In genomic region chr10:31431021-31431420, GRCh38 we compare ENCODE assay signal across 36 cellular contexts.
DNase-seq lines count a peak whose midpoint lies in the region; ATAC-seq, FAIRE-seq and TF ChIP-seq lines count a peak whose summit lies in the region.
"Had no signal": no experiment of that assay in that cellular context is flagged by ENCODE, and none has a peak within 500 bp of the region (broad histone marks: within the 10 kb centered on the region; RNA-seq: fewer than 3 reads in every experiment).

No MANE protein-coding gene starts in this region.

- TF ChIP-seq POLR2A in GM12891 (IDR thresholded peaks at IDR 0.05; ENCODE audit: low read depth, low read length): no peak
- TF ChIP-seq POLR2A in HepG2 (IDR thresholded peaks at IDR 0.05; ENCODE audit: insufficient read depth in 1 of 2, low read depth in 2 of 2, low read length in 2 of 2): no peak
- no peak for TF ChIP-seq POLR2A in heart left ventricle (IDR thresholded peaks at IDR 0.05)

- peaks cover 43% of the 10 kb centered on the region for H3K36me3 Mint-ChIP-seq in activated T-cell treated with anti-CD3 and anti-CD28 coated beads, Interleukin-2, amount 50 U/mL, for 24 hours (ENCODE audit: low read depth)
- H3K36me3 Mint-ChIP-seq: CD14-positive monocyte had no signal

- peaks cover 16% of the 10 kb centered on the region for H3K9me3 Mint-ChIP-seq in activated T-cell treated with anti-CD3 and anti-CD28 coated beads, Interleukin-2, amount 50 U/mL, for 24 hours

- H2AFZ ChIP-seq in HepG2 (ENCODE audit: low read length): no peak overlapping the region

- in situ Hi-C loops in HepG2 (cut with HindIII; ENCODE audit: extremely low pct_ligation_motif_present, low pct_unique_long_range_greater_than_20kb): no loop called here

- peaks cover 22% of the 10 kb centered on the region for H3K79me2 ChIP-seq in HepG2 (ENCODE audit: insufficient read depth, low read length)

- H3K27ac Mint-ChIP-seq in activated T-cell treated with anti-CD3 and anti-CD28 coated beads, Interleukin-2, amount 50 U/mL, for 24 hours: no peak overlapping the region
- H3K27ac Mint-ChIP-seq: B cell; CD14-positive monocyte; CD4-positive, alpha-beta memory T cell; CD4-positive, alpha-beta T cell; CD4-positive, CD25-positive, alpha-beta regulatory T cell; CD8-positive, alpha-beta memory T cell; CD8-positive, alpha-beta T cell had no signal

- no peak overlapping the region for H3K4me3 ChIP-seq in HepG2 (replicated peaks in 1 of 3; ENCODE audit: insufficient read depth in 1 of 3, low read depth in 2 of 3, low read length in 3 of 3)
- H3K4me3 ChIP-seq in heart left ventricle: no peak overlapping the region
- H3K4me3 ChIP-seq: A549; BLaER1; BLaER1 treated with 17β-estradiol and CSF1 and Interleukin-3, amounts not matched to agents 10 nM and 100 nM had no signal

- no peak for TF ChIP-seq RAD21 in HepG2 (CRISPR knock-in tag; IDR thresholded peaks at IDR 0.05)

- no peak overlapping the region for H3K4me2 ChIP-seq in HepG2 (ENCODE audit: low read depth, low read length)
- H3K4me2 ChIP-seq: A549; BLaER1; BLaER1 treated with 17β-estradiol and CSF1 and Interleukin-3, amounts not matched to agents 10 nM and 100 nM had no signal

- no peak overlapping the region for H3K9ac ChIP-seq in HepG2 (ENCODE audit: insufficient read depth, low read depth, low read length)
- H3K9ac ChIP-seq: BLaER1; BLaER1 treated with 17β-estradiol and CSF1 and Interleukin-3, amounts not matched to agents 10 nM and 100 nM had no signal

- no peak overlapping the region for H3K4me3 Mint-ChIP-seq in activated T-cell treated with anti-CD3 and anti-CD28 coated beads, Interleukin-2, amount 50 U/mL, for 24 hours
- H3K4me3 Mint-ChIP-seq: B cell; CD14-positive monocyte; CD4-positive, alpha-beta memory T cell; CD4-positive, alpha-beta T cell; CD4-positive, CD25-positive, alpha-beta regulatory T cell; CD8-positive, alpha-beta memory T cell; CD8-positive, alpha-beta T cell had no signal

- ATAC-seq in left lobe of liver: peak; percentile 31
- ATAC-seq in HepG2: peak; percentile 77
- no peak for ATAC-seq in heart left ventricle
- ATAC-seq: A549; CD8-positive, alpha-beta T cell had no signal

- POLR2A ChIA-PET in HepG2 (lab: Yijun Ruan, JAX): no interaction called here

- H3K9me3 ChIP-seq in HepG2 (ENCODE audit: low read length): no peaks in the 10 kb centered on the region
- peaks cover 0 to 27% (median under 1%) of the 10 kb centered on the region in 12 donors for H3K9me3 ChIP-seq in heart left ventricle
- H3K9me3 ChIP-seq: A549, BE2C, Caco-2 had no signal

- H3K27ac ChIP-seq in HepG2 (ENCODE audit: extremely low read length, insufficient read depth, low read length) (no peak overlapping the region), heart left ventricle (no peak overlapping the region)
- H3K27ac ChIP-seq: 22Rv1; A549; BLaER1; BLaER1 treated with 17β-estradiol and CSF1 and Interleukin-3, amounts not matched to agents 10 nM and 100 nM; C4-2B had no signal

- H3K36me3 ChIP-seq in HepG2 (replicated peaks in 1 of 2; ENCODE audit: control insufficient read depth in 1 of 2, insufficient read depth in 2 of 2, low read length in 2 of 2) (no peaks in the 10 kb centered on the region), heart left ventricle (no peaks in the 10 kb centered on the region)
- H3K36me3 ChIP-seq: BE2C; BLaER1; BLaER1 treated with 17β-estradiol and CSF1 and Interleukin-3, amounts not matched to agents 10 nM and 100 nM had no signal

- FAIRE-seq in GM12891 (lab: Jason Lieb, UNC): peak; percentile 48
- FAIRE-seq in GM19239 (lab: Jason Lieb, UNC): peak; percentile 37
- FAIRE-seq in HepG2 (lab: Jason Lieb, UNC): no peak
- FAIRE-seq: A549, D721Med had no signal

- CTCF ChIA-PET in HepG2 (lab: Yijun Ruan, JAX; ENCODE audit: low intra/inter-chr PET ratio, low total read pairs): no interaction called here

- peaks cover 8% of the 10 kb centered on the region for H3K4me1 ChIP-seq in HepG2 (ENCODE audit: insufficient read depth, low read length)
- H3K4me1 ChIP-seq in heart left ventricle: peaks cover under 1 to 39% (median 18%) of the 10 kb centered on the region in 12 donors
- H3K4me1 ChIP-seq: A549, Caco-2 had no signal

- H3K27me3 Mint-ChIP-seq in activated T-cell treated with anti-CD3 and anti-CD28 coated beads, Interleukin-2, amount 50 U/mL, for 24 hours: no peaks in the 10 kb centered on the region
- H3K27me3 Mint-ChIP-seq: B cell; CD4-positive, alpha-beta memory T cell; CD4-positive, alpha-beta T cell; CD4-positive, CD25-positive, alpha-beta regulatory T cell; CD8-positive, alpha-beta memory T cell had no signal

- H3K27me3 ChIP-seq in HepG2 (ENCODE audit: control insufficient read depth in 1 of 2, insufficient read depth in 2 of 2, low read length in 2 of 2) (no peaks in the 10 kb centered on the region), heart left ventricle (no peaks in the 10 kb centered on the region)
- H3K27me3 ChIP-seq: BE2C; BLaER1; BLaER1 treated with 17β-estradiol and CSF1 and Interleukin-3, amounts not matched to agents 10 nM and 100 nM had no signal

- TF ChIP-seq CTCF in HepG2 (CRISPR knock-in tag; IDR thresholded peaks at IDR 0.05) (no peak), heart left ventricle (IDR thresholded peaks at IDR 0.05) (no peak)

- H3K4me1 Mint-ChIP-seq in activated T-cell treated with anti-CD3 and anti-CD28 coated beads, Interleukin-2, amount 50 U/mL, for 24 hours (ENCODE audit: low read depth): peaks cover 45% of the 10 kb centered on the region
- H3K4me1 Mint-ChIP-seq: CD14-positive monocyte had no signal

- H4K20me1 ChIP-seq in HepG2 (ENCODE audit: insufficient read depth, low read length): 0 out of 2 replicates have a peak, but pooled peaks cover 6% of the 10 kb centered on the region
- H4K20me1 ChIP-seq: BLaER1; BLaER1 treated with 17β-estradiol and CSF1 and Interleukin-3, amounts not matched to agents 10 nM and 100 nM had no signal

- BruUV-seq in HepG2 (replicated peaks; lab: Mats Ljungman, UMichigan): no TSS peak

- no peak for TF ChIP-seq EP300 in HepG2 (IDR thresholded peaks at IDR 0.05; ENCODE audit: low read depth in 2 of 2, low read length in 2 of 2)
- no peak for TF ChIP-seq EP300 in HepG2 (CRISPR knock-in tag; IDR thresholded peaks at IDR 0.05; ENCODE audit: borderline replicate concordance)

- intact Hi-C loops in HepG2 (cut with micrococcal nuclease; ENCODE audit: unreplicated experiment): no loop called here
- intact Hi-C loops in heart left ventricle (cut with DNase I): no loop called here
- intact Hi-C loops in posterior cingulate gyrus (cut with DNase I): no loop called here

- DNase-seq in GM12891 (ENCODE audit: insufficient read length, low spot score) (no peak), GM19239 (ENCODE audit: insufficient read length, low spot score) (no peak), left lobe of liver (ENCODE audit: low spot score) (no peak), HepG2 (ENCODE audit: low spot score) (peak; percentile 15), heart left ventricle (no peak), NCI-H187 (lab: John Stamatoyannopoulos, UW) (no peak), posterior cingulate gyrus (no peak)
- DNase-seq in activated T-cell treated with anti-CD3 and anti-CD28 coated beads, Interleukin-2, amount 50 U/mL, for 24 hours: no peak
- DNase-seq: 8988T; ACHN; AML-193; BE2C; C1 segment of cervical spinal cord; Caco-2; Calu3; CD4-positive, alpha-beta memory T cell; CD4-positive, alpha-beta T cell; CD4-positive, CD25-positive, alpha-beta regulatory T cell; CD8-positive, alpha-beta memory T cell; CD8-positive, alpha-beta T cell; COR-L47; DMS 273 treated with DMSO at 0.1 percent for 48 hours; DMS153; DMS53; DMS79; DMS79 treated with DMSO at 0.1 percent for 48 hours; DND-41; EL had no signal

TF ChIP-seq in GM12891, 5 proteins besides CTCF, POLR2A, EP300 and RAD21:
- no peak for TF ChIP-seq SPI1 (IDR thresholded peaks at IDR 0.05; ENCODE audit: low read depth, low read length)
- TF ChIP-seq POU2F2 (IDR thresholded peaks at IDR 0.05; ENCODE audit: low read depth, low read length): no peak
- no peak for TF ChIP-seq TAF1 (IDR thresholded peaks at IDR 0.05; ENCODE audit: low read depth, low read length)
- TF ChIP-seq PAX5 (IDR thresholded peaks at IDR 0.05; ENCODE audit: insufficient read depth, low read length, severe bottlenecking): no peak
- TF ChIP-seq POLR2AphosphoS5 (IDR thresholded peaks at IDR 0.05; ENCODE audit: low read depth, low read length): no peak
TF ChIP-seq in GM12891: peak in this region for 0.

TF ChIP-seq in HepG2, 621 proteins besides CTCF, POLR2A, EP300 and RAD21:
- no peak for TF ChIP-seq HNF1B (CRISPR knock-in tag; IDR thresholded peaks at IDR 0.05)
- peak; percentile 50; the same call in 1 of the 2 replicates for TF ChIP-seq ZNF335 (CRISPR knock-in tag; IDR thresholded peaks at IDR 0.05)
- TF ChIP-seq ZEB1 (IDR thresholded peaks at IDR 0.05; ENCODE audit: insufficient replicate concordance, low read depth): peak; percentile 24

Comparison
In these comparisons a context has a peak if more than half of its experiments do, and no peak if none do; other contexts are left out.
1. ATAC-seq: peak in left lobe of liver (single experiment) and HepG2 (single experiment); none in heart left ventricle (0 of 4).